In the genomic region with DNA sequence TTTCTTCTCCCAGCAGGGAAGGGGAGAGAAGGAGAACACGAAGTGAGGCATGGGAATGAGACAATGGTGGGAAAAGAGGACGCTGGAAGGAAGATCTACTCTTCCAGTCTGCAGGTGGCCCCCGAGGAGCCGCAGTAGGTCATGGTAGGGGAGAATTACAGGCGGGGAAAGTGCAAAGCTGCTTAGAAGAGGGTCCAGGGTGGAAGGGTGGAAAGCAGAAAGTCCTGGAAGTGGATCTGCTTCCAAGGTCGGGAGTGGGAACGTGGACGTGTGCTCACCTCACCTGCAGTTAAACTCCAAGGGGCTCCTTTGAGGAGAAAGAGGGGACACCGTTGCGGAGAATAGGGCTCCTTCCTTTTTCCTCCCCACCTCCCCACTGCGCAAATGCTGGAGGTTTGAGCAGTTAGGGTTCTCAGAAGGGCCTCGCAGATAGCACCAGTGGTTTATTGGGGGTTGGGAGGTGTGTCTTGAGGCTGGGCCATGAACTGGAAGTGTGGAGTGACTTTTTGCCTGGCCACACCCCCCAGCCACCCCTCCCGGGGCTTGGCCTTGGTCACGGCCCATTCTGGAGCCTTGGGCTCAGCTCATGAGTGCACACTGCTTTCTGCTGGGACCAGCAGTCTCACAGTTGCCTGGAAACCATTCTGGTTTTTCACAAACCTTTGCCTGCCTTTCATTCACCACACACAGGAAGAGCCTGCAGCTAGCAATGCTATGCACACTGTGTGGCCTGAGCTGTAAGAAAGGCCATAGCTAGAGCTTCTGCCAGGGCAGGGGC, we compare ENCODE assay signal across 9 cellular contexts.
A peak's percentile ranks its signal among the peaks of the same experiment; 100 is the strongest.
DNase-seq lines count a peak whose midpoint lies in the region; ATAC-seq, FAIRE-seq and TF ChIP-seq lines count a peak whose summit lies in the region.
"Had no signal": no experiment of that assay in that cellular context is flagged by ENCODE, and none has a peak within 500 bp of the region (broad histone marks: within the 10 kb centered on the region; RNA-seq: fewer than 3 reads in every experiment).

No MANE protein-coding gene starts in this region.

- FAIRE-seq in GM12878 (lab: Jason Lieb, UNC) = peak; percentile 86
- FAIRE-seq in RCC 7860 (lab: Jason Lieb, UNC) = no peak
- FAIRE-seq: bronchial epithelial cell had no signal

- H2AFZ ChIP-seq in GM12878 (ENCODE audit: control insufficient read depth, low read depth, low read length) = peak overlapping the region; percentile 37; the same call in 1 of the 2 replicates

- ATAC-seq in GM12878 = peak; percentile 85

- no peaks in the 10 kb centered on the region for H3K79me2 ChIP-seq in GM12878 (ENCODE audit: control insufficient read depth, insufficient read depth, low read length)

- H3K9me3 ChIP-seq in HEK293 (ENCODE audit: control insufficient read depth, insufficient read depth, low read depth, low read length) (no peaks in the 10 kb centered on the region), GM12878 (replicated peaks; ENCODE audit: control insufficient read depth, insufficient read depth, low read length) (no peaks in the 10 kb centered on the region; the same call in 2 of the 3 replicates)

- POLR2A ChIA-PET in HEK293 (lab: Yijun Ruan, JAX) = no interaction called here
- POLR2A ChIA-PET in GM12878 (lab: Charles Lee) = no interaction called here

- TF ChIP-seq EP300 in GM12878 (IDR thresholded peaks at IDR 0.05; ENCODE audit: borderline replicate concordance in 1 of 2, control insufficient read depth in 1 of 2, low read depth in 2 of 2, low read length in 2 of 2) = no peak

- H3K27ac ChIP-seq in HEK293 (ENCODE audit: extremely low read depth, low read depth, low read length) (no peak overlapping the region), GM12878 (ENCODE audit: control insufficient read depth, insufficient read depth) (peak overlapping the region; percentile 60)

- CTCF ChIA-PET in HEK293 (lab: Yijun Ruan, JAX) (interaction anchor here (1.0 kb wide), 1 partner anchor 16 kb away, joined by 3 read pairs; no protein-coding TSS in a partner anchor), GM12878 (lab: Yijun Ruan, JAX) (interaction anchor here (0.8 to 1.0 kb wide), 2 partner anchors 9 to 133 kb away, joined by 3 to 4 read pairs; no protein-coding TSS in a partner anchor)

- no peak for TF ChIP-seq POLR2A in GM12878 (IDR thresholded peaks at IDR 0.05; ENCODE audit: low read depth, low read length)

- TF ChIP-seq CTCF in HEK293 (tag by site-specific recombination; IDR thresholded peaks at IDR 0.05) (no peak), GM12878 (IDR thresholded peaks at IDR 0.05 in 2 of 3, conservative IDR thresholded peaks at IDR 0.05 in 1 of 3; ENCODE audit: control insufficient read depth in 2 of 3, extremely low read depth in 1 of 3, insufficient read depth in 1 of 3, low read depth in 3 of 3, low read length in 3 of 3) (no peak)

- no peaks in the 10 kb centered on the region for H3K36me3 ChIP-seq in HEK293 (ENCODE audit: control insufficient read depth in 2 of 2, insufficient read depth in 1 of 2, low read length in 2 of 2)
- H3K36me3 ChIP-seq in GM12878 (ENCODE audit: control insufficient read depth in 2 of 2, insufficient read depth in 2 of 2, low read length in 1 of 2) = no peaks in the 10 kb centered on the region

- H3K4me1 ChIP-seq in HEK293 (ENCODE audit: control insufficient read depth, insufficient read depth, low read length) (no peaks in the 10 kb centered on the region), GM12878 (ENCODE audit: control insufficient read depth, insufficient read depth, low read length) (peaks cover 27% of the 10 kb centered on the region)

- no peak overlapping the region for H3K9ac ChIP-seq in GM12878 (ENCODE audit: control insufficient read depth, insufficient read depth, low read length)

- intact Hi-C loops in GM12878 (cut with micrococcal nuclease; ENCODE audit: unreplicated experiment) = no loop called here

- RAD21 ChIA-PET in GM12878 (lab: Charles Lee; ENCODE audit: unreplicated experiment) = interaction anchor here (1.1 kb wide), 1 partner anchor 10 kb away, joined by 3 read pairs; no protein-coding TSS in a partner anchor

- no peaks in the 10 kb centered on the region for H3K27me3 ChIP-seq in GM12878 (replicated peaks in 1 of 2; ENCODE audit: control insufficient read depth in 2 of 2, insufficient read depth in 2 of 2, low read length in 1 of 2)

- SMC1A ChIA-PET in GM12878 (lab: Charles Lee; ENCODE audit: uncharacterized antibody, unreplicated experiment) = interaction anchor here (0.8 kb wide), 1 partner anchor 14 kb away, joined by 3 read pairs; no protein-coding TSS in a partner anchor

- 28% methylated on average over 14 of the region's 14 CpGs for WGBS in GM12878 (ENCODE audit: insufficient coverage, insufficient replicate concordance, low lambda C conversion rate, missing lambda C conversion rate)

- no TSS peak for BruUV-seq in GM12878 (replicated peaks; lab: Mats Ljungman, UMichigan)

- in situ Hi-C loops in GM12878 (cut with MboI) (no loop called here), ACHN (cut with HindIII; ENCODE audit: low pct_ligation_motif_present, low pct_unique_long_range_greater_than_20kb, low sequenced_read_pairs) (no loop called here)

- peak overlapping the region; percentile 65 for H3K4me2 ChIP-seq in GM12878 (ENCODE audit: control insufficient read depth, insufficient read depth)

- H3K4me3 ChIP-seq in HEK293 (ENCODE audit: low read depth, low read length) (no peak overlapping the region), GM12878 (no peak overlapping the region)

- peak; percentile 97 for DNase-seq in GDM1 (lab: John Stamatoyannopoulos, UW)
- DNase-seq in T-helper 22 cell (ENCODE audit: low read depth) = peak; percentile 59
- peak; percentile 79 for DNase-seq in GM12878 (ENCODE audit: low read depth, low spot score)
- peak; percentile 16 to 36 for DNase-seq in stimulated activated CD4-positive, alpha-beta T cell treated with anti-CD3 and anti-CD28 coated beads, Interleukin-4, amount 100 ng/mL, for 4 hours
- no peak for DNase-seq in RCC 7860 (ENCODE audit: low spot score)
- DNase-seq in ACHN = no peak
- no peak for DNase-seq in NCI-H446 (lab: John Stamatoyannopoulos, UW)

- no peaks in the 10 kb centered on the region for H4K20me1 ChIP-seq in GM12878 (ENCODE audit: control insufficient read depth, insufficient read depth)

- no peak for TF ChIP-seq RAD21 in GM12878 (IDR thresholded peaks at IDR 0.05; ENCODE audit: insufficient read depth, low read depth, low read length)

TF ChIP-seq in HEK293, 187 proteins besides CTCF, POLR2A, EP300 and RAD21 (continues in another document):
- TF ChIP-seq, protein P1, sequence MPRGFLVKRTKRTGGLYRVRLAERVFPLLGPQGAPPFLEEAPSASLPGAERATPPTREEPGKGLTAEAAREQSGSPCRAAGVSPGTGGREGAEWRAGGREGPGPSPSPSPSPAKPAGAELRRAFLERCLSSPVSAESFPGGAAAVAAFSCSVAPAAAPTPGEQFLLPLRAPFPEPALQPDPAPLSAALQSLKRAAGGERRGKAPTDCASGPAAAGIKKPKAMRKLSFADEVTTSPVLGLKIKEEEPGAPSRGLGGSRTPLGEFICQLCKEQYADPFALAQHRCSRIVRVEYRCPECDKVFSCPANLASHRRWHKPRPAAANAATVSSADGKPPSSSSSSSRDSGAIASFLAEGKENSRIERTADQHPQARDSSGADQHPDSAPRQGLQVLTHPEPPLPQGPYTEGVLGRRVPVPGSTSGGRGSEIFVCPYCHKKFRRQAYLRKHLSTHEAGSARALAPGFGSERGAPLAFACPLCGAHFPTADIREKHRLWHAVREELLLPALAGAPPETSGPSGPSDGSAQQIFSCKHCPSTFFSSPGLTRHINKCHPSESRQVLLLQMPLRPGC (tag by site-specific recombination; IDR thresholded peaks at IDR 0.05) = no peak
- TF ChIP-seq, protein P2, sequence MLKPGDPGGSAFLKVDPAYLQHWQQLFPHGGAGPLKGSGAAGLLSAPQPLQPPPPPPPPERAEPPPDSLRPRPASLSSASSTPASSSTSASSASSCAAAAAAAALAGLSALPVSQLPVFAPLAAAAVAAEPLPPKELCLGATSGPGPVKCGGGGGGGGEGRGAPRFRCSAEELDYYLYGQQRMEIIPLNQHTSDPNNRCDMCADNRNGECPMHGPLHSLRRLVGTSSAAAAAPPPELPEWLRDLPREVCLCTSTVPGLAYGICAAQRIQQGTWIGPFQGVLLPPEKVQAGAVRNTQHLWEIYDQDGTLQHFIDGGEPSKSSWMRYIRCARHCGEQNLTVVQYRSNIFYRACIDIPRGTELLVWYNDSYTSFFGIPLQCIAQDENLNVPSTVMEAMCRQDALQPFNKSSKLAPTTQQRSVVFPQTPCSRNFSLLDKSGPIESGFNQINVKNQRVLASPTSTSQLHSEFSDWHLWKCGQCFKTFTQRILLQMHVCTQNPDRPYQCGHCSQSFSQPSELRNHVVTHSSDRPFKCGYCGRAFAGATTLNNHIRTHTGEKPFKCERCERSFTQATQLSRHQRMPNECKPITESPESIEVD (tag by site-specific recombination; IDR thresholded peaks at IDR 0.05) = no peak
- TF ChIP-seq ZNF214 (tag by site-specific recombination; IDR thresholded peaks at IDR 0.05; ENCODE audit: borderline replicate concordance) = no peak

TF ChIP-seq in GM12878, 131 proteins besides CTCF, POLR2A, EP300 and RAD21:
- no peak for TF ChIP-seq ZNF24 (IDR thresholded peaks at IDR 0.05)
- TF ChIP-seq, protein P3, sequence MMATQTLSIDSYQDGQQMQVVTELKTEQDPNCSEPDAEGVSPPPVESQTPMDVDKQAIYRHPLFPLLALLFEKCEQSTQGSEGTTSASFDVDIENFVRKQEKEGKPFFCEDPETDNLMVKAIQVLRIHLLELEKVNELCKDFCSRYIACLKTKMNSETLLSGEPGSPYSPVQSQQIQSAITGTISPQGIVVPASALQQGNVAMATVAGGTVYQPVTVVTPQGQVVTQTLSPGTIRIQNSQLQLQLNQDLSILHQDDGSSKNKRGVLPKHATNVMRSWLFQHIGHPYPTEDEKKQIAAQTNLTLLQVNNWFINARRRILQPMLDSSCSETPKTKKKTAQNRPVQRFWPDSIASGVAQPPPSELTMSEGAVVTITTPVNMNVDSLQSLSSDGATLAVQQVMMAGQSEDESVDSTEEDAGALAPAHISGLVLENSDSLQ (IDR thresholded peaks at IDR 0.05) = peak; percentile 10; the same call in 1 of the 2 replicates
- TF ChIP-seq RUNX3 (IDR thresholded peaks at IDR 0.05; ENCODE audit: low read length) = 0 out of 2 replicates have a peak, but pooled peaks have one; percentile 39

Comparison
In these comparisons a context has a peak if more than half of its experiments do, and no peak if none do; other contexts are left out.
1. DNase-seq: peak in GDM1 (single experiment), T-helper 22 cell (single experiment), GM12878 (single experiment) and stimulated activated CD4-positive, alpha-beta T cell treated with anti-CD3 and anti-CD28 coated beads, Interleukin-4, amount 100 ng/mL, for 4 hours (2 of 2); none in RCC 7860 (single experiment), ACHN (single experiment) and NCI-H446 (0 of 2).